1 cellular context compared by ENCODE assay signal in the genomic region with DNA sequence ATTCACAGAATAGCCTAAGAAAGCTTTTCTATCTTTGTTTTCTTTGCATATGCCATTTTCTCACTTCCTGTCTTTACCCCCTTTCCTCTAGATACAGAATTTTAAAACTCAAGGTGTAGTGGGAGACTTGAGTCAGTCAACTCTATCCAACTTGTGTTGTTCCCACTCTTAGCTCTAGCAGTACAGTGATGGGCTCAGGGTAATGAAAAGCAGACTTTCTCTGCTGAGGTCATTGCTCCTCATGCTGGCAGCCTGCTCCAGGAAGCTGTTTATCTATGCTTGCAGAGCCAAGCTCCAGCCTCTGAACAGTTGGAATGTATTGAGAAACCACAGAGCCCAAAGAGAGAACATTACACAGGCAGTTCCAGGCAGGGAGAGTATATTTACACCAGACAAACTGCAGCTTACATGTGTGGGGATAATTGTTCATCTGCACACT.
TF ChIP-seq lines count a peak whose summit lies in the region.

No MANE protein-coding gene starts in this region.

TF ChIP-seq in HEK293, 187 proteins besides CTCF, POLR2A, EP300 and RAD21 (continued from another document):
- TF ChIP-seq ZNF366 (tag by site-specific recombination; conservative IDR thresholded peaks at IDR 0.05), result peak; percentile 25; the same call in 1 of the 2 replicates
- TF ChIP-seq ZBTB8A (tag by site-specific recombination; IDR thresholded peaks at IDR 0.05), result no peak
- TF ChIP-seq IKZF3 (tag by site-specific recombination; IDR thresholded peaks at IDR 0.05), result 0 out of 2 replicates have a peak, but pooled peaks have one; percentile 54
TF ChIP-seq in HEK293: peak in this region for 7.
